ENCODE assay signal across 23 cellular contexts in genomic region chr20:14414560-14414959, GRCh38.
"Had no signal": no experiment of that assay in that cellular context is flagged by ENCODE, and none has a peak within 500 bp of the region (broad histone marks: within the 10 kb centered on the region; RNA-seq: fewer than 3 reads in every experiment).

No MANE protein-coding gene starts in this region.

- H3K9me3 ChIP-seq: mucosa of descending colon, prostate gland, right atrium auricular region, suprapubic skin, transverse colon, vagina had no signal

- H3K4me1 ChIP-seq: left lung, prostate gland, right atrium auricular region, suprapubic skin, vagina had no signal

- H3K4me3 Mint-ChIP-seq: effector memory CD8-positive, alpha-beta T cell; natural killer cell treated with Interleukin-12 subunit alpha and Interleukin-12 subunit beta and Interleukin-15 and Interleukin-18, amount 100 ng/mL, for 72 hours; neural progenitor cell; stimulated activated naive CD8-positive, alpha-beta T cell treated with anti-CD3 and anti-CD28 coated beads, Interleukin-15, amount 100 ng/mL, for 72 hours had no signal

- H3K79me2 ChIP-seq: parathyroid adenoma had no signal

- H3K27ac ChIP-seq: left lung, neural progenitor cell, parathyroid adenoma, prostate gland, right atrium auricular region, suprapubic skin, transverse colon, vagina had no signal

- H3K27me3 ChIP-seq: left lung, neural progenitor cell, right atrium auricular region, suprapubic skin, transverse colon, vagina had no signal

- H3K27ac Mint-ChIP-seq: effector memory CD8-positive, alpha-beta T cell; naive B cell; natural killer cell treated with Interleukin-12 subunit alpha and Interleukin-12 subunit beta and Interleukin-15 and Interleukin-18, amount 100 ng/mL, for 72 hours; neural progenitor cell; stimulated activated naive CD8-positive, alpha-beta T cell treated with anti-CD3 and anti-CD28 coated beads, Interleukin-15, amount 100 ng/mL, for 72 hours had no signal

- DNase-seq: cortex of kidney; effector memory CD8-positive, alpha-beta T cell; kidney; left lung; mucosa of descending colon; naive B cell; stimulated activated CD4-positive, alpha-beta T cell treated with anti-CD3 and anti-CD28 coated beads, Interleukin-12 subunit alpha, Interleukin-12 subunit beta, amount 100 ng/mL, for 4 hours; stimulated activated CD4-positive, alpha-beta T cell treated with anti-CD3 and anti-CD28 coated beads, Interleukin-1b, Interleukin-23, amount 100 ng/mL, for 48 hours; stimulated activated CD4-positive, alpha-beta T cell treated with anti-CD3 and anti-CD28 coated beads, Interleukin-4, amount 100 ng/mL, for 1 hour; stimulated activated CD8-positive, alpha-beta memory T cell treated with anti-CD3 and anti-CD28 coated beads, Interleukin-4, amount 100 ng/mL, for 48 hours; stimulated activated naive CD4-positive, alpha-beta T cell; stimulated activated naive CD8-positive, alpha-beta T cell treated with anti-CD3 and anti-CD28 coated beads, Interleukin-15, amount 100 ng/mL, for 72 hours; transverse colon had no signal

- H3K27me3 Mint-ChIP-seq: effector memory CD8-positive, alpha-beta T cell; natural killer cell treated with Interleukin-12 subunit alpha and Interleukin-12 subunit beta and Interleukin-15 and Interleukin-18, amount 100 ng/mL, for 72 hours; stimulated activated naive CD8-positive, alpha-beta T cell treated with anti-CD3 and anti-CD28 coated beads, Interleukin-15, amount 100 ng/mL, for 72 hours had no signal

- H3K9me3 Mint-ChIP-seq: neural progenitor cell had no signal

- FAIRE-seq: frontal cortex, kidney had no signal

- H3K36me3 ChIP-seq: left lung, neural progenitor cell, prostate gland, right atrium auricular region, suprapubic skin, transverse colon, vagina had no signal

- H3K9ac ChIP-seq: neural progenitor cell, parathyroid adenoma had no signal

- H2AFZ ChIP-seq: neural progenitor cell, parathyroid adenoma had no signal

- H3K4me1 Mint-ChIP-seq: naive B cell; stimulated activated naive CD8-positive, alpha-beta T cell treated with anti-CD3 and anti-CD28 coated beads, Interleukin-15, amount 100 ng/mL, for 72 hours had no signal

- ATAC-seq: effector memory CD8-positive, alpha-beta T cell; left lung; mucosa of descending colon; natural killer cell treated with Interleukin-12 subunit alpha and Interleukin-12 subunit beta and Interleukin-15 and Interleukin-18, amount 100 ng/mL, for 72 hours; sciatic nerve; stimulated activated naive CD8-positive, alpha-beta T cell treated with anti-CD3 and anti-CD28 coated beads, Interleukin-15, amount 100 ng/mL, for 72 hours had no signal

- H3K4me3 ChIP-seq: left lung, mucosa of descending colon, neural progenitor cell, prostate gland, right atrium auricular region, smooth muscle cell, suprapubic skin, transverse colon, vagina had no signal

- H3K4me2 ChIP-seq: neural progenitor cell, smooth muscle cell had no signal

- H3K36me3 Mint-ChIP-seq: naive B cell, neural progenitor cell had no signal
